25 cellular contexts compared by ENCODE assay signal in the genomic region with DNA sequence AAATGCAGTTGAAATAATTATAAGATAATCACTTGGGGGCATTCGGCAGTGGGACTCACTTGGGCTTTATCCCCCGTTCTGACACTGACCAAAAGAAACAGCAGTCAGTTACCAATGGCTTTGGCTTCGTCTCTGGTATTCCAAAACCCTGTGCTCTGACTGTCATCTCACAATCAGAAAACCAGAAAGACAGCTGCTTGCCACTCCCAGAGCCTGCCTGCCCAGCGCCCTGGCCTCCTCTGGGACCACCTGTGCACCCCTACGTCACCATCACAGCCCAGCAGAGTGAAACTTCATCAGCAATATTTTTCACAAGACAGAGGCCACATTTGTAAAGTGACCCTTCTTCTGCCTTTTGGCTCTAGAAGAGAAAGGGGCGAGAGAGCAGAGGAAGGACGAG.
"Had no signal": no experiment of that assay in that cellular context is flagged by ENCODE, and none has a peak within 500 bp of the region (broad histone marks: within the 10 kb centered on the region; RNA-seq: fewer than 3 reads in every experiment).

No MANE protein-coding gene starts in this region.

- H3K27me3 ChIP-seq: MG63 had no signal

- H3K36me3 ChIP-seq: MG63, Peyer's patch had no signal

- H3K27ac ChIP-seq: PC-9, Peyer's patch had no signal

- DNase-seq: IMR-90, Karpas-422, KG1, MG63, NCI-H1092, NCI-H1105 treated with DMSO at 0.1 percent for 48 hours, NCI-H1417 treated with DMSO at 0.1 percent for 48 hours, NCI-H146, NCI-H1694 treated with DMSO at 0.1 percent for 48 hours, NCI-H2029, NCI-H2081 treated with DMSO at 0.1 percent for 48 hours, NCI-H2171, NCI-H226, NCI-H446, NCI-H510A, NCI-H524 treated with DMSO at 0.1 percent for 48 hours, NCI-H69, NCI-H774, OCI-M1, PC-9, Peyer's patch, Right ventricle myocardium superior, SIG-M5, SK-N-SH had no signal

- H3K4me3 ChIP-seq: MG63, PC-9, Peyer's patch had no signal

- H3K4me1 ChIP-seq: Peyer's patch had no signal

- H3K9me3 ChIP-seq: MG63, SK-N-SH had no signal

- FAIRE-seq: HepG2 had no signal
